9 cellular contexts compared by ENCODE assay signal in genomic region chr3:128447561-128448013, GRCh38.
A peak's percentile ranks its signal among the peaks of the same experiment; 100 is the strongest.
DNase-seq lines count a peak whose midpoint lies in the region; ATAC-seq lines count a peak whose summit lies in the region.
"Had no signal": no experiment of that assay in that cellular context is flagged by ENCODE, and none has a peak within 500 bp of the region (broad histone marks: within the 10 kb centered on the region; RNA-seq: fewer than 3 reads in every experiment).

No MANE protein-coding gene starts in this region.

- peaks cover 28% of the 10 kb centered on the region for H3K9me3 Mint-ChIP-seq in activated naive CD8-positive, alpha-beta T cell treated with anti-CD3 and anti-CD28 coated beads, Interleukin-2, amount 50 U/mL, for 24 hours

- peaks cover 12% of the 10 kb centered on the region for H3K27me3 Mint-ChIP-seq in activated naive CD8-positive, alpha-beta T cell treated with anti-CD3 and anti-CD28 coated beads, Interleukin-2, amount 50 U/mL, for 24 hours

- DNase-seq in activated CD4-positive, alpha-beta T cell treated with anti-CD3 and anti-CD28 coated beads for 24 hours (ENCODE audit: low read depth in 2 of 2) = peak; percentile 37 to 42
- DNase-seq in activated CD4-positive, alpha-beta T cell treated with anti-CD3 and anti-CD28 coated beads, Interleukin-2, amount 50 U/mL, for 1 hour = no peak
- DNase-seq in OCI-M1 (lab: John Stamatoyannopoulos, UW) = peak; percentile 13
- DNase-seq in activated naive CD8-positive, alpha-beta T cell treated with anti-CD3 and anti-CD28 coated beads, Interleukin-2, amount 50 U/mL, for 24 hours = peak; percentile 67
- DNase-seq in stimulated activated CD8-positive, alpha-beta memory T cell treated with anti-CD3 and anti-CD28 coated beads, Interleukin-7, amount 100 ng/mL, for 48 hours (ENCODE audit: extremely low read depth in 1 of 2, low read depth in 1 of 2) = peak; percentile 39 to 82
- DNase-seq in effector CD8-positive, alpha-beta T cell (lab: John Stamatoyannopoulos, UW) = no peak
- DNase-seq in NCI-H2081 treated with DMSO at 0.1 percent for 48 hours (lab: John Stamatoyannopoulos, UW) = no peak

- H3K36me3 Mint-ChIP-seq in activated naive CD8-positive, alpha-beta T cell treated with anti-CD3 and anti-CD28 coated beads, Interleukin-2, amount 50 U/mL, for 24 hours (ENCODE audit: low read depth) = peaks cover 10% of the 10 kb centered on the region

- no peak overlapping the region for H3K27ac Mint-ChIP-seq in activated naive CD8-positive, alpha-beta T cell treated with anti-CD3 and anti-CD28 coated beads, Interleukin-2, amount 50 U/mL, for 24 hours

- peaks cover 23% of the 10 kb centered on the region for H3K4me1 Mint-ChIP-seq in activated naive CD8-positive, alpha-beta T cell treated with anti-CD3 and anti-CD28 coated beads, Interleukin-2, amount 50 U/mL, for 24 hours

- no peak overlapping the region for H3K4me3 Mint-ChIP-seq in activated naive CD8-positive, alpha-beta T cell treated with anti-CD3 and anti-CD28 coated beads, Interleukin-2, amount 50 U/mL, for 24 hours

- peak; percentile 80 for ATAC-seq in activated naive CD8-positive, alpha-beta T cell treated with anti-CD3 and anti-CD28 coated beads, Interleukin-2, amount 50 U/mL, for 24 hours
- no peak for ATAC-seq in GM19324 (IDR thresholded peaks at IDR 0.05; ENCODE audit: low FRiP score, unreplicated experiment)
- ATAC-seq: A549 had no signal

Comparison
In these comparisons a context has a peak if more than half of its experiments do, and no peak if none do; other contexts are left out.
1. DNase-seq: peak in activated CD4-positive, alpha-beta T cell treated with anti-CD3 and anti-CD28 coated beads for 24 hours (2 of 2), OCI-M1 (single experiment), activated naive CD8-positive, alpha-beta T cell treated with anti-CD3 and anti-CD28 coated beads, Interleukin-2, amount 50 U/mL, for 24 hours (single experiment) and stimulated activated CD8-positive, alpha-beta memory T cell treated with anti-CD3 and anti-CD28 coated beads, Interleukin-7, amount 100 ng/mL, for 48 hours (2 of 2); none in activated CD4-positive, alpha-beta T cell treated with anti-CD3 and anti-CD28 coated beads, Interleukin-2, amount 50 U/mL, for 1 hour (single experiment), effector CD8-positive, alpha-beta T cell (single experiment) and NCI-H2081 treated with DMSO at 0.1 percent for 48 hours (single experiment).